2 cellular contexts compared by ENCODE assay signal in the genomic region with DNA sequence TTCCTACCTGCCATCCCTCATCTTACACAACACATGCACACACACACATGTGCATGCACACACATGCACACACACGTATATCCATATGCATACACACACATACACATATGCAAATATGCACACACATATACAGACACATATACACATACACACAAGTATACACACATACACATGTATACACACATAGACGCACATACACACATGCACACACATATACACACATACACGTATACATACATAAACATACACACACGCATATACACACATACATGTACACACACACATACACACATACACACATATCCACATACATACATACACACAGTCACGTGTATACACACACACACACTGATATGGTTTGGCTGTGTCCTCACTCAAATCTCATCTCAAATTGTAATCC.
TF ChIP-seq lines count a peak whose summit lies in the region.

No MANE protein-coding gene starts in this region.

TF ChIP-seq in HEK293, 187 proteins besides CTCF, POLR2A, EP300 and RAD21:
- TF ChIP-seq ZNF658 (tag by site-specific recombination; IDR thresholded peaks at IDR 0.05) = no peak
- no peak for TF ChIP-seq ZNF768 (tag by site-specific recombination; IDR thresholded peaks at IDR 0.05)
- no peak for TF ChIP-seq ZNF48 (tag by site-specific recombination; IDR thresholded peaks at IDR 0.05)
- TF ChIP-seq, protein P1, sequence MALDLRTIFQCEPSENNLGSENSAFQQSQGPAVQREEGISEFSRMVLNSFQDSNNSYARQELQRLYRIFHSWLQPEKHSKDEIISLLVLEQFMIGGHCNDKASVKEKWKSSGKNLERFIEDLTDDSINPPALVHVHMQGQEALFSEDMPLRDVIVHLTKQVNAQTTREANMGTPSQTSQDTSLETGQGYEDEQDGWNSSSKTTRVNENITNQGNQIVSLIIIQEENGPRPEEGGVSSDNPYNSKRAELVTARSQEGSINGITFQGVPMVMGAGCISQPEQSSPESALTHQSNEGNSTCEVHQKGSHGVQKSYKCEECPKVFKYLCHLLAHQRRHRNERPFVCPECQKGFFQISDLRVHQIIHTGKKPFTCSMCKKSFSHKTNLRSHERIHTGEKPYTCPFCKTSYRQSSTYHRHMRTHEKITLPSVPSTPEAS (tag by site-specific recombination; IDR thresholded peaks at IDR 0.05) = peak; percentile 85
- TF ChIP-seq YY2 (tag by site-specific recombination; IDR thresholded peaks at IDR 0.05) = no peak

TF ChIP-seq in H1, 55 proteins besides CTCF, POLR2A, EP300 and RAD21:
- TF ChIP-seq, protein P2, sequence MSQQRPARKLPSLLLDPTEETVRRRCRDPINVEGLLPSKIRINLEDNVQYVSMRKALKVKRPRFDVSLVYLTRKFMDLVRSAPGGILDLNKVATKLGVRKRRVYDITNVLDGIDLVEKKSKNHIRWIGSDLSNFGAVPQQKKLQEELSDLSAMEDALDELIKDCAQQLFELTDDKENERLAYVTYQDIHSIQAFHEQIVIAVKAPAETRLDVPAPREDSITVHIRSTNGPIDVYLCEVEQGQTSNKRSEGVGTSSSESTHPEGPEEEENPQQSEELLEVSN (IDR thresholded peaks at IDR 0.05) = no peak
- TF ChIP-seq NRF1 (IDR thresholded peaks at IDR 0.05; ENCODE audit: low read depth, low read length) (no peak), PHF8 (conservative IDR thresholded peaks at IDR 0.05; ENCODE audit: low read depth, low read length) (no peak), GABPA (IDR thresholded peaks at IDR 0.05; ENCODE audit: borderline replicate concordance, insufficient read depth, low read length) (no peak), TAF7 (optimal IDR thresholded peaks at IDR 0.05; ENCODE audit: borderline replicate concordance, low read depth, low read length) (no peak), POU5F1 (IDR thresholded peaks at IDR 0.05; ENCODE audit: low read depth, low read length) (no peak), CTBP2 (IDR thresholded peaks at IDR 0.05; ENCODE audit: borderline replicate concordance, insufficient read depth, insufficient read length, low read length) (no peak), KDM4A (IDR thresholded peaks at IDR 0.05; ENCODE audit: low read depth, low read length, severe bottlenecking) (no peak), EGR1 (IDR thresholded peaks at IDR 0.05; ENCODE audit: borderline replicate concordance, low read depth, low read length) (no peak)
